7 cellular contexts compared by ENCODE assay signal in genomic region chr12:28046600-28046999, GRCh38.
DNase-seq lines count a peak whose midpoint lies in the region; ATAC-seq, FAIRE-seq and TF ChIP-seq lines count a peak whose summit lies in the region.
"Not testable (repeated sequence)": the region's sequence is repeated elsewhere in the genome, so short reads cannot be mapped to it uniquely, and the experiment has no call there.

No MANE protein-coding gene starts in this region.

- POLR2A ChIA-PET in HEK293 (lab: Yijun Ruan, JAX); WTC11 (lab: Charles Lee); K562 (lab: Yijun Ruan, JAX); H1 (lab: Charles Lee; ENCODE audit: partially characterized antibody): not testable (repeated sequence)

- H3K4me3 ChIP-seq in HEK293 (ENCODE audit: low read depth, low read length); K562; H1 (ENCODE audit: extremely low read depth in 1 of 4, insufficient read depth in 2 of 4, low read depth in 3 of 4, low read length in 4 of 4): not testable (repeated sequence)

- TF ChIP-seq POLR2A in K562 (conservative IDR thresholded peaks at IDR 0.05); H1 (IDR thresholded peaks at IDR 0.05; ENCODE audit: control extremely low read depth in 1 of 2, low read depth in 2 of 2, low read length in 2 of 2): not testable (repeated sequence)

- H3K4me1 ChIP-seq in HEK293 (ENCODE audit: control insufficient read depth, insufficient read depth, low read length); K562 (replicated peaks in 1 of 2; ENCODE audit: control insufficient read depth in 2 of 2, insufficient read depth in 2 of 2, low read length in 2 of 2); H1 (replicated peaks in 1 of 4; ENCODE audit: control insufficient read depth in 3 of 4, insufficient read depth in 4 of 4, low read length in 3 of 4): not testable (repeated sequence)

- H3K36me3 Mint-ChIP-seq in WTC11: not testable (repeated sequence)

- intact Hi-C loops in K562 (cut with micrococcal nuclease): not testable (repeated sequence)

- not testable (repeated sequence) for H3K9me3 ChIP-seq in HEK293 (ENCODE audit: control insufficient read depth, insufficient read depth, low read depth, low read length); K562 (replicated peaks; ENCODE audit: control insufficient read depth, insufficient read depth, low read depth, low read length); H1 (ENCODE audit: insufficient read depth in 2 of 2, low read depth in 1 of 2, low read length in 1 of 2)

- not testable (repeated sequence) for TF ChIP-seq CTCF in HEK293 (tag by site-specific recombination; IDR thresholded peaks at IDR 0.05); WTC11 (IDR thresholded peaks at IDR 0.05); K562 (IDR thresholded peaks at IDR 0.05 in 2 of 3, conservative IDR thresholded peaks at IDR 0.05 in 1 of 3; ENCODE audit: insufficient read depth in 2 of 3, low read depth in 1 of 3, low read length in 3 of 3); H1 (IDR thresholded peaks at IDR 0.05; ENCODE audit: control extremely low read depth in 1 of 3, insufficient read depth in 1 of 3, low read depth in 1 of 3, low read length in 3 of 3)

- not testable (repeated sequence) for H4K8ac ChIP-seq in H1 (ENCODE audit: extremely low read depth, insufficient read depth, low read length)

- not testable (repeated sequence) for H3K27ac ChIP-seq in HEK293 (ENCODE audit: extremely low read depth, low read depth, low read length); K562 (ENCODE audit: extremely low read depth, low read depth, low read length); H1 (ENCODE audit: low read depth, low read length)

- H3K27me3 ChIP-seq in K562 (ENCODE audit: control insufficient read depth in 2 of 2, insufficient read depth in 2 of 2, low read length in 2 of 2); H1 (replicated peaks in 1 of 4; ENCODE audit: control insufficient read depth in 3 of 4, extremely low read depth in 1 of 4, insufficient read depth in 3 of 4, low read length in 3 of 4): not testable (repeated sequence)

- peaks cover 31% of the 10 kb centered on the region for H3K9me3 Mint-ChIP-seq in WTC11

- not testable (repeated sequence) for H3K4me1 Mint-ChIP-seq in WTC11

- H2BK12ac ChIP-seq in H1 (ENCODE audit: low read depth, low read length): not testable (repeated sequence)

- H3K79me2 ChIP-seq in K562 (ENCODE audit: control insufficient read depth, insufficient read depth, low read length); H1 (ENCODE audit: control insufficient read depth in 1 of 2, insufficient read depth in 2 of 2, low read length in 2 of 2): not testable (repeated sequence)

- FAIRE-seq in HTR-8/SVneo (lab: Jason Lieb, UNC) (peak; percentile 92), urothelium cell line (lab: Jason Lieb, UNC) (peak; percentile 88)
- FAIRE-seq in K562 (lab: Jason Lieb, UNC); H1 (lab: Jason Lieb, UNC): not testable (repeated sequence)

- not testable (repeated sequence) for ATAC-seq in SK-N-SH treated with all-trans-retinoic acid at 6 μM for 48 hours, WTC11, K562

- H3K56ac ChIP-seq in H1 (replicated peaks; ENCODE audit: insufficient read length, low read depth, low read length): not testable (repeated sequence)

- not testable (repeated sequence) for H3K4me3 Mint-ChIP-seq in WTC11

- not testable (repeated sequence) for H3K27ac Mint-ChIP-seq in WTC11

- H4K91ac ChIP-seq in H1 (replicated peaks; ENCODE audit: insufficient read length, low read length): not testable (repeated sequence)

- not testable (repeated sequence) for H3K79me1 ChIP-seq in H1 (ENCODE audit: low read depth, low read length)

- not testable (repeated sequence) for H4K20me1 ChIP-seq in K562 (replicated peaks; ENCODE audit: control insufficient read depth, insufficient read depth, low read length); H1 (replicated peaks in 1 of 2; ENCODE audit: control insufficient read depth in 1 of 2, insufficient read depth in 2 of 2, low read length in 2 of 2)

- H2AFZ ChIP-seq in K562 (ENCODE audit: low read depth, low read length); H1 (ENCODE audit: low read length): not testable (repeated sequence)

- 8% methylated on average over 3 of the region's 3 CpGs for WGBS in K562 (ENCODE audit: insufficient coverage, low coverage, missing lambda C conversion rate)
- WGBS in H1 (ENCODE audit: extremely low coverage in 1 of 2, insufficient coverage in 1 of 2, insufficient read length in 1 of 2, insufficient replicate concordance in 2 of 2, low coverage in 1 of 2, low lambda C conversion rate in 2 of 2, missing lambda C conversion rate in 1 of 2), 2 experiments: 77% methylated on average over 3 of the region's 3 CpGs; no CpG with 5 or more reads in 1 of the 2 experiments

- DNase-seq in HTR-8/SVneo (ENCODE audit: insufficient read length, low spot score); WTC11 (ENCODE audit: low spot score); K562 (ENCODE audit: extremely low read depth in 1 of 4, low spot score in 3 of 4); H1 (ENCODE audit: low read depth in 1 of 2, low spot score in 2 of 2); urothelium cell line (ENCODE audit: low spot score): not testable (repeated sequence)

- H3K9me1 ChIP-seq in K562 (ENCODE audit: control insufficient read depth, insufficient read depth, low read length): not testable (repeated sequence)

- not testable (repeated sequence) for H2BK120ac ChIP-seq in H1 (replicated peaks; ENCODE audit: low read depth, low read length)

- not testable (repeated sequence) for H3K14ac ChIP-seq in H1 (ENCODE audit: insufficient read length)

- H3K36me3 ChIP-seq in HEK293 (ENCODE audit: control insufficient read depth in 2 of 2, insufficient read depth in 1 of 2, low read length in 2 of 2); K562 (ENCODE audit: control insufficient read depth, insufficient read depth, low read length); H1 (ENCODE audit: control insufficient read depth in 2 of 4, insufficient read depth in 4 of 4, low read length in 3 of 4): not testable (repeated sequence)

- not testable (repeated sequence) for H3K27me3 Mint-ChIP-seq in WTC11 (ENCODE audit: low read depth)

- not testable (repeated sequence) for H2BK5ac ChIP-seq in H1 (ENCODE audit: low read depth, low read length)

- CTCF ChIA-PET in HEK293 (lab: Yijun Ruan, JAX); WTC11 (lab: Charles Lee); K562 (lab: Yijun Ruan, JAX; ENCODE audit: low intra/inter-chr PET ratio); H1 (lab: Charles Lee; ENCODE audit: partially characterized antibody): not testable (repeated sequence)

- H3K23me2 ChIP-seq in H1 (ENCODE audit: low read depth, low read length): not testable (repeated sequence)

- not testable (repeated sequence) for H2AK5ac ChIP-seq in H1 (ENCODE audit: low read depth, low read length)

- in situ Hi-C loops in K562 (cut with MboI): not testable (repeated sequence)

- not testable (repeated sequence) for H4K5ac ChIP-seq in H1 (ENCODE audit: insufficient read length, low read depth, low read length)

- not testable (repeated sequence) for H2BK20ac ChIP-seq in H1 (ENCODE audit: low read length)

- not testable (repeated sequence) for TF ChIP-seq RAD21 in K562 (CRISPR knock-in tag; conservative IDR thresholded peaks at IDR 0.05 in 1 of 2, IDR thresholded peaks at IDR 0.05 in 1 of 2); H1 (IDR thresholded peaks at IDR 0.05 in 1 of 2, conservative IDR thresholded peaks at IDR 0.05 in 1 of 2; ENCODE audit: low read depth in 2 of 2, low read length in 2 of 2)

- H3K18ac ChIP-seq in H1 (ENCODE audit: extremely low read depth, low read length): not testable (repeated sequence)

- not testable (repeated sequence) for H3K23ac ChIP-seq in H1 (ENCODE audit: insufficient read length)

- H3K9ac ChIP-seq in K562 (ENCODE audit: insufficient read depth in 1 of 2, low read depth in 2 of 2, low read length in 2 of 2); H1 (replicated peaks in 1 of 4; ENCODE audit: extremely low read depth in 1 of 4, low read depth in 3 of 4, low read length in 3 of 4): not testable (repeated sequence)

- H2BK15ac ChIP-seq in H1 (ENCODE audit: low read length): not testable (repeated sequence)

- not testable (repeated sequence) for H3K4me2 ChIP-seq in K562 (ENCODE audit: insufficient read depth, low read length); H1 (ENCODE audit: insufficient read depth in 1 of 2, low read depth in 2 of 2, low read length in 2 of 2)

- not testable (repeated sequence) for H3K4ac ChIP-seq in H1 (replicated peaks; ENCODE audit: insufficient read length, low read depth, low read length)

- BruUV-seq in K562 (replicated peaks; lab: Mats Ljungman, UMichigan): not testable (repeated sequence)

- TF ChIP-seq EP300 in K562 (IDR thresholded peaks at IDR 0.05; ENCODE audit: low read length); H1 (IDR thresholded peaks at IDR 0.05; ENCODE audit: borderline replicate concordance in 1 of 2, low read depth in 2 of 2, low read length in 2 of 2): not testable (repeated sequence)

TF ChIP-seq in SK-N-SH treated with all-trans-retinoic acid at 6 μM for 48 hours, 23 proteins besides CTCF, POLR2A, EP300 and RAD21:
- TF ChIP-seq ZNF8 (CRISPR knock-in tag; IDR thresholded peaks at IDR 0.05): peak; percentile 98
TF ChIP-seq in SK-N-SH treated with all-trans-retinoic acid at 6 μM for 48 hours: peak in this region for 1; not testable (repeated sequence) for 22.

TF ChIP-seq in WTC11, 78 proteins besides CTCF, POLR2A, EP300 and RAD21:
- TF ChIP-seq GTF2I (CRISPR knock-in tag; conservative IDR thresholded peaks at IDR 0.05): peak; percentile 77; the same call in 1 of the 2 replicates
TF ChIP-seq in WTC11: peak in this region for 1; not testable (repeated sequence) for 77.

TF ChIP-seq in K562, 482 proteins besides CTCF, POLR2A, EP300 and RAD21 (continues in another document):
- peak in 1 of 2 experiments; percentile 51; a peak in 1 of 3 replicates for TF ChIP-seq CBX3 (IDR thresholded peaks at IDR 0.05; ENCODE audit: borderline replicate concordance in 1 of 2, low read length in 2 of 2)
- TF ChIP-seq KDM1A (IDR thresholded peaks at IDR 0.05): peak; percentile 41 to 62; a peak in 3 of 4 replicates

TF ChIP-seq in H1, 55 proteins besides CTCF, POLR2A, EP300 and RAD21:
- peak; percentile 68; the same call in 1 of the 2 replicates for TF ChIP-seq KDM1A (IDR thresholded peaks at IDR 0.05; ENCODE audit: borderline replicate concordance, low read length)
